Comparison of ENCODE assay signal across 1 cellular context in the genomic region with DNA sequence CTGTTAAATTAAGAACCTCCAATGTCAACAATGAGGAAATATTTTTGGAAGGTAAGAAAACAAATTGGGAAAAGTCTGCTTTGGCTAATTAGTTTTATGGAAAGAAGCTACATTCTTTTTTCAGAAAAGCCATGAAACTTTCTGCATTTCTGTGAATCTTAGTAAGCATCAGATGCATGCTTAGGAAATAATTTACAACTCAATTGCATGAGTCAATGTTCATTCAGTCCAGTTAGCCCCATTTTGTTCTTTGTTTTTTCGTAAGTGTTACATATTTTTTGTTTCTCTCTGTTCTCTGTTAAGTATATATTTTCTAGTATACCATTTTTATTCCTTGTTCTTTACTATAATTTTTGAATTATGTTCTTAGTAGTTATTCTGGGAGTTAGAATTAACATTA.
TF ChIP-seq lines count a peak whose summit lies in the region.

No MANE protein-coding gene starts in this region.

TF ChIP-seq in GM23338, 12 proteins besides CTCF, POLR2A, EP300 and RAD21 (continued from another document):
- TF ChIP-seq, protein P1, sequence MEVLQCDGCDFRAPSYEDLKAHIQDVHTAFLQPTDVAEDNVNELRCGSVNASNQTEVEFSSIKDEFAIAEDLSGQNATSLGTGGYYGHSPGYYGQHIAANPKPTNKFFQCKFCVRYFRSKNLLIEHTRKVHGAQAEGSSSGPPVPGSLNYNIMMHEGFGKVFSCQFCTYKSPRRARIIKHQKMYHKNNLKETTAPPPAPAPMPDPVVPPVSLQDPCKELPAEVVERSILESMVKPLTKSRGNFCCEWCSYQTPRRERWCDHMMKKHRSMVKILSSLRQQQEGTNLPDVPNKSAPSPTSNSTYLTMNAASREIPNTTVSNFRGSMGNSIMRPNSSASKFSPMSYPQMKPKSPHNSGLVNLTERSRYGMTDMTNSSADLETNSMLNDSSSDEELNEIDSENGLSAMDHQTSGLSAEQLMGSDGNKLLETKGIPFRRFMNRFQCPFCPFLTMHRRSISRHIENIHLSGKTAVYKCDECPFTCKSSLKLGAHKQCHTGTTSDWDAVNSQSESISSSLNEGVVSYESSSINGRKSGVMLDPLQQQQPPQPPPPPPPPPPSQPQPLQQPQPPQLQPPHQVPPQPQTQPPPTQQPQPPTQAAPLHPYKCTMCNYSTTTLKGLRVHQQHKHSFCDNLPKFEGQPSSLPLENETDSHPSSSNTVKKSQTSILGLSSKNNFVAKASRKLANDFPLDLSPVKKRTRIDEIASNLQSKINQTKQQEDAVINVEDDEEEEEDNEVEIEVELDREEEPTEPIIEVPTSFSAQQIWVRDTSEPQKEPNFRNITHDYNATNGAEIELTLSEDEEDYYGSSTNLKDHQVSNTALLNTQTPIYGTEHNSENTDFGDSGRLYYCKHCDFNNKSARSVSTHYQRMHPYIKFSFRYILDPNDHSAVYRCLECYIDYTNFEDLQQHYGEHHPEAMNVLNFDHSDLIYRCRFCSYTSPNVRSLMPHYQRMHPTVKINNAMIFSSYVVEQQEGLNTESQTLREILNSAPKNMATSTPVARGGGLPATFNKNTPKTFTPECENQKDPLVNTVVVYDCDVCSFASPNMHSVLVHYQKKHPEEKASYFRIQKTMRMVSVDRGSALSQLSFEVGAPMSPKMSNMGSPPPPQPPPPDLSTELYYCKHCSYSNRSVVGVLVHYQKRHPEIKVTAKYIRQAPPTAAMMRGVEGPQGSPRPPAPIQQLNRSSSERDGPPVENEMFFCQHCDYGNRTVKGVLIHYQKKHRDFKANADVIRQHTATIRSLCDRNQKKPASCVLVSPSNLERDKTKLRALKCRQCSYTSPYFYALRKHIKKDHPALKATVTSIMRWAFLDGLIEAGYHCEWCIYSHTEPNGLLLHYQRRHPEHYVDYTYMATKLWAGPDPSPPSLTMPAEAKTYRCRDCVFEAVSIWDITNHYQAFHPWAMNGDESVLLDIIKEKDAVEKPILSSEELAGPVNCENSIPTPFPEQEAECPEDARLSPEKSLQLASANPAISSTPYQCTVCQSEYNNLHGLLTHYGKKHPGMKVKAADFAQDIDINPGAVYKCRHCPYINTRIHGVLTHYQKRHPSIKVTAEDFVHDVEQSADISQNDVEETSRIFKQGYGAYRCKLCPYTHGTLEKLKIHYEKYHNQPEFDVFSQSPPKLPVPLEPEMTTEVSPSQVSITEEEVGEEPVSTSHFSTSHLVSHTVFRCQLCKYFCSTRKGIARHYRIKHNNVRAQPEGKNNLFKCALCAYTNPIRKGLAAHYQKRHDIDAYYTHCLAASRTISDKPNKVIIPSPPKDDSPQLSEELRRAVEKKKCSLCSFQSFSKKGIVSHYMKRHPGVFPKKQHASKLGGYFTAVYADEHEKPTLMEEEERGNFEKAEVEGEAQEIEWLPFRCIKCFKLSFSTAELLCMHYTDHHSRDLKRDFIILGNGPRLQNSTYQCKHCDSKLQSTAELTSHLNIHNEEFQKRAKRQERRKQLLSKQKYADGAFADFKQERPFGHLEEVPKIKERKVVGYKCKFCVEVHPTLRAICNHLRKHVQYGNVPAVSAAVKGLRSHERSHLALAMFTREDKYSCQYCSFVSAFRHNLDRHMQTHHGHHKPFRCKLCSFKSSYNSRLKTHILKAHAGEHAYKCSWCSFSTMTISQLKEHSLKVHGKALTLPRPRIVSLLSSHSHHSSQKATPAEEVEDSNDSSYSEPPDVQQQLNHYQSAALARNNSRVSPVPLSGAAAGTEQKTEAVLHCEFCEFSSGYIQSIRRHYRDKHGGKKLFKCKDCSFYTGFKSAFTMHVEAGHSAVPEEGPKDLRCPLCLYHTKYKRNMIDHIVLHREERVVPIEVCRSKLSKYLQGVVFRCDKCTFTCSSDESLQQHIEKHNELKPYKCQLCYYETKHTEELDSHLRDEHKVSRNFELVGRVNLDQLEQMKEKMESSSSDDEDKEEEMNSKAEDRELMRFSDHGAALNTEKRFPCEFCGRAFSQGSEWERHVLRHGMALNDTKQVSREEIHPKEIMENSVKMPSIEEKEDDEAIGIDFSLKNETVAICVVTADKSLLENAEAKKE (CRISPR knock-in tag; IDR thresholded peaks at IDR 0.05) = no peak
- TF ChIP-seq POLR2AphosphoS5 (IDR thresholded peaks at IDR 0.05; ENCODE audit: low read depth) (no peak), ZNF114 (CRISPR knock-in tag; IDR thresholded peaks at IDR 0.05) (no peak), NANOG (IDR thresholded peaks at IDR 0.05; ENCODE audit: borderline replicate concordance) (no peak), ZNF331 (CRISPR knock-in tag; IDR thresholded peaks at IDR 0.05; ENCODE audit: low read depth) (no peak), CREB1 (CRISPR knock-in tag; IDR thresholded peaks at IDR 0.05; ENCODE audit: low read depth) (no peak), EZH2 (IDR thresholded peaks at IDR 0.05; ENCODE audit: low read depth, unreplicated experiment) (no peak), EZH2phosphoT487 (IDR thresholded peaks at IDR 0.05; ENCODE audit: unreplicated experiment) (no peak)
- TF ChIP-seq, protein P2, sequence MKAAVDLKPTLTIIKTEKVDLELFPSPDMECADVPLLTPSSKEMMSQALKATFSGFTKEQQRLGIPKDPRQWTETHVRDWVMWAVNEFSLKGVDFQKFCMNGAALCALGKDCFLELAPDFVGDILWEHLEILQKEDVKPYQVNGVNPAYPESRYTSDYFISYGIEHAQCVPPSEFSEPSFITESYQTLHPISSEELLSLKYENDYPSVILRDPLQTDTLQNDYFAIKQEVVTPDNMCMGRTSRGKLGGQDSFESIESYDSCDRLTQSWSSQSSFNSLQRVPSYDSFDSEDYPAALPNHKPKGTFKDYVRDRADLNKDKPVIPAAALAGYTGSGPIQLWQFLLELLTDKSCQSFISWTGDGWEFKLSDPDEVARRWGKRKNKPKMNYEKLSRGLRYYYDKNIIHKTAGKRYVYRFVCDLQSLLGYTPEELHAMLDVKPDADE (IDR thresholded peaks at IDR 0.05) = no peak
